Comparison of ENCODE assay signal across 8 cellular contexts in genomic region chr6:47310131-47310480, GRCh38. TPM values are rescaled to one million over a fixed set of nuclear protein-coding genes. Genes with fewer than 3 reads are reported as not detected.
DNase-seq lines count a peak whose midpoint lies in the region; ATAC-seq and TF ChIP-seq lines count a peak whose summit lies in the region.

No MANE protein-coding gene starts in this region.

- H3K4me1 ChIP-seq in psoas muscle = peaks cover 3% of the 10 kb centered on the region

- peaks cover 0 to 35% (median 0%) of the 10 kb centered on the region in 3 donors for H3K27me3 ChIP-seq in psoas muscle (ENCODE audit: insufficient read depth in 3 of 3, low read length in 2 of 3)

- intact Hi-C loops in psoas muscle (cut with DNase I) = loop anchor here in 1 of 2 donors (10.0 kb wide), 1 partner anchor 465 kb away; no protein-coding TSS in a partner anchor

- H3K9me3 Mint-ChIP-seq in central memory CD8-positive, alpha-beta T cell = no peaks in the 10 kb centered on the region

- peaks cover 77% of the 10 kb centered on the region for H3K27me3 Mint-ChIP-seq in central memory CD8-positive, alpha-beta T cell

- no peak overlapping the region for H3K27ac ChIP-seq in psoas muscle

- H3K4me3 ChIP-seq in psoas muscle = peak overlapping the region; percentile 86

- H3K4me3 Mint-ChIP-seq in central memory CD8-positive, alpha-beta T cell = peak overlapping the region; percentile 56

- H3K9me3 ChIP-seq in psoas muscle = no peaks in the 10 kb centered on the region

- DNase-seq in HuH-7.5 (ENCODE audit: low spot score) (peak; percentile 23), psoas muscle (no peak), NOMO-1 treated with dmso at 0.1 percent for 144 hours (lab: John Stamatoyannopoulos, UW; ENCODE audit: unreplicated experiment) (no peak), activated gamma-delta T cell treated with Interleukin-2 at 50 U/mL for 16 hours (no peak), NCI-H1048 (lab: John Stamatoyannopoulos, UW) (no peak), NCI-H69 (lab: John Stamatoyannopoulos, UW) (no peak)
- DNase-seq in central memory CD8-positive, alpha-beta T cell (ENCODE audit: low spot score in 2 of 2) = no peak

- peaks cover 2% of the 10 kb centered on the region for H3K36me3 Mint-ChIP-seq in central memory CD8-positive, alpha-beta T cell (ENCODE audit: insufficient read depth)

- no peaks in the 10 kb centered on the region for H3K4me1 Mint-ChIP-seq in central memory CD8-positive, alpha-beta T cell

- ATAC-seq in GM19452 (IDR thresholded peaks at IDR 0.05; ENCODE audit: unreplicated experiment) (peak; percentile 6), psoas muscle (no peak)
- no peak for ATAC-seq in central memory CD8-positive, alpha-beta T cell (replicated peaks; ENCODE audit: extremely low read depth, poor library complexity, severe bottlenecking)

- WGBS in psoas muscle, 3 donors = 2 to 4% (median 4%) methylated on average over 7 of the region's 7 CpGs

- no peak overlapping the region for H3K27ac Mint-ChIP-seq in central memory CD8-positive, alpha-beta T cell (ENCODE audit: low read depth)

- H3K36me3 ChIP-seq in psoas muscle (ENCODE audit: insufficient read depth in 1 of 2, low read depth in 1 of 2) = no peaks in the 10 kb centered on the region

- no peak for TF ChIP-seq CTCF in psoas muscle (IDR thresholded peaks at IDR 0.05)

RNA-seq across cellular contexts. Expression of gene TNFRSF21, which starts 0.4 kb away (rescaled TPM):
- 10 to 100 TPM in 2 of 4 donors, 1 to 10 TPM in 2; 4.3 to 22.3 (median 8.9) TPM for total RNA-seq in psoas muscle
- polyA plus RNA-seq in psoas muscle = 1 to 10 TPM; 2.7 to 7.3 (median 3.0) TPM
